Comparison of ENCODE assay signal across 8 cellular contexts in genomic region chr15:100879461-100880138, GRCh38. TPM values are rescaled to one million over a fixed set of nuclear protein-coding genes. Genes with fewer than 3 reads are reported as not detected.
DNase-seq lines count a peak whose midpoint lies in the region; ATAC-seq and TF ChIP-seq lines count a peak whose summit lies in the region.

TSS of gene ALDH1A3 (plus strand) at chr15:100879831. CDS start at chr15:100879908, 77 bp downstream.

- H3K27me3 ChIP-seq in A673 (replicated peaks; ENCODE audit: insufficient read depth, low read depth, low read length, poor library complexity) = peaks cover 47% of the 10 kb centered on the region
- peaks cover 0 to 77% of the 10 kb centered on the region in 2 experiments for H3K27me3 ChIP-seq in mesenchymal stem cell (ENCODE audit: control insufficient read depth in 1 of 2, insufficient read depth in 1 of 2, low read length in 2 of 2)
- peaks cover 0 to 24% (median 12%) of the 10 kb centered on the region in 4 donors for H3K27me3 ChIP-seq in upper lobe of left lung

- no peak within 1 kb of the TSS for H2AK5ac ChIP-seq in mesenchymal stem cell (ENCODE audit: low read length, severe bottlenecking)

- peak within 1 kb of the TSS; percentile 39 for H4K8ac ChIP-seq in mesenchymal stem cell (ENCODE audit: low read length)

- peak within 1 kb of the TSS; percentile 74 for H3K9ac ChIP-seq in mesenchymal stem cell (ENCODE audit: low read length)

- H3K9me3 ChIP-seq in A673 (ENCODE audit: low read depth, low read length, poor library complexity, severe bottlenecking) (no peaks in the 10 kb centered on the region), mesenchymal stem cell (ENCODE audit: control insufficient read depth, low read length) (no peaks in the 10 kb centered on the region), upper lobe of left lung (no peaks in the 10 kb centered on the region)

- peak within 1 kb of the TSS in 1 of 2 experiments; percentile 39 for H2BK12ac ChIP-seq in mesenchymal stem cell (ENCODE audit: low read length in 2 of 2)

- peak within 1 kb of the TSS in 1 of 2 experiments; percentile 40 for H3K18ac ChIP-seq in mesenchymal stem cell (ENCODE audit: low read depth in 1 of 2, low read length in 2 of 2)

- CTCF ChIA-PET in A673 (lab: Charles Lee) = interaction anchor here (0.7 kb wide), 1 partner anchor 24 kb away, joined by 4 read pairs; no protein-coding TSS in a partner anchor

- H3K4me1 Mint-ChIP-seq in dendritic cell treated with granulocyte-macrophage colony-stimulating factor and Interleukin-4, amounts not matched to agents 40 ng/mL and 50 ng/mL, for 4 days (ENCODE audit: low read depth) = peaks cover 7% of the 10 kb centered on the region

- H3K4me1 ChIP-seq in A673 (ENCODE audit: insufficient read depth, low read length, poor library complexity, severe bottlenecking) (no peaks in the 10 kb centered on the region), mesenchymal stem cell (ENCODE audit: control insufficient read depth, insufficient read depth, low read depth, low read length) (peaks cover 19% of the 10 kb centered on the region), upper lobe of left lung (peaks cover 13 to 23% (median 16%) of the 10 kb centered on the region in 4 donors)

- POLR2A ChIA-PET in A673 (lab: Charles Lee; ENCODE audit: low non-redundant PET) = no interaction called here

- peak within 1 kb of the TSS; percentile 39 for H2AFZ ChIP-seq in mesenchymal stem cell (ENCODE audit: low read depth, low read length)

- H3K14ac ChIP-seq in mesenchymal stem cell (ENCODE audit: low read length in 2 of 2) = peak within 1 kb of the TSS in 1 of 2 experiments; percentile 41

- peak within 1 kb of the TSS in 1 of 2 experiments; percentile 49 for H3K4ac ChIP-seq in mesenchymal stem cell (ENCODE audit: low read depth in 1 of 2, low read length in 2 of 2)

- H3K36me3 ChIP-seq in A673 (ENCODE audit: insufficient read depth, low read length, poor library complexity, severe bottlenecking) (no peaks in the 10 kb centered on the region), mesenchymal stem cell (ENCODE audit: control insufficient read depth in 1 of 2, insufficient read depth in 2 of 2, low read depth in 1 of 2, low read length in 2 of 2) (no peaks in the 10 kb centered on the region), upper lobe of left lung (no peaks in the 10 kb centered on the region)

- BruUV-seq in A673 (replicated peaks; lab: Mats Ljungman, UMichigan) = no TSS peak

- TF ChIP-seq CTCF in A673 (conservative IDR thresholded peaks at IDR 0.05; ENCODE audit: low read depth, low read length) (no peak), upper lobe of left lung (IDR thresholded peaks at IDR 0.05) (no peak)

- H3K36me3 Mint-ChIP-seq in dendritic cell treated with granulocyte-macrophage colony-stimulating factor and Interleukin-4, amounts not matched to agents 40 ng/mL and 50 ng/mL, for 4 days (ENCODE audit: low read depth) = no peaks in the 10 kb centered on the region

- H3K27ac Mint-ChIP-seq in dendritic cell treated with granulocyte-macrophage colony-stimulating factor and Interleukin-4, amounts not matched to agents 40 ng/mL and 50 ng/mL, for 4 days = no peak within 1 kb of the TSS

- no peaks in the 10 kb centered on the region for H3K9me3 Mint-ChIP-seq in dendritic cell treated with granulocyte-macrophage colony-stimulating factor and Interleukin-4, amounts not matched to agents 40 ng/mL and 50 ng/mL, for 4 days

- H3K79me1 ChIP-seq in mesenchymal stem cell (replicated peaks; ENCODE audit: low read length, poor library complexity, severe bottlenecking) = no peaks in the 10 kb centered on the region

- intact Hi-C loops in A673 (cut with micrococcal nuclease; ENCODE audit: unreplicated experiment) = no loop called here
- intact Hi-C loops in dendritic cell treated with granulocyte-macrophage colony-stimulating factor and Interleukin-4, amounts not matched to agents 40 ng/mL and 50 ng/mL, for 4 days (cut with micrococcal nuclease) = no loop called here

- peak; percentile 36 for ATAC-seq in GM18909 (IDR thresholded peaks at IDR 0.05; ENCODE audit: poor library complexity, unreplicated experiment)
- ATAC-seq in upper lobe of left lung (ENCODE audit: low FRiP score in 2 of 2) = peak; percentile 55 to 92
- ATAC-seq in GM18861 (IDR thresholded peaks at IDR 0.05; ENCODE audit: unreplicated experiment) = no peak

- peak within 1 kb of the TSS; percentile 15 for H2BK15ac ChIP-seq in mesenchymal stem cell (ENCODE audit: low read depth, poor library complexity, severe bottlenecking)

- WGBS in mesenchymal stem cell = 1% methylated on average over 47 of the region's 94 CpGs
- 0 to 5% methylated on average over 2 to 11 of the region's 94 CpGs for WGBS in upper lobe of left lung, 2 donors

- H3K4me3 Mint-ChIP-seq in dendritic cell treated with granulocyte-macrophage colony-stimulating factor and Interleukin-4, amounts not matched to agents 40 ng/mL and 50 ng/mL, for 4 days = peak within 1 kb of the TSS; percentile 11

- H2BK120ac ChIP-seq in mesenchymal stem cell (ENCODE audit: low read depth, low read length) = no peak within 1 kb of the TSS

- H3K4me2 ChIP-seq in mesenchymal stem cell (ENCODE audit: low read length, poor library complexity, severe bottlenecking) = peak within 1 kb of the TSS; percentile 95

- DNase-seq in A673 (ENCODE audit: low spot score) (no peak), RPMI7951 (ENCODE audit: low read depth) (peak; percentile 85), mesenchymal stem cell (peak; percentile 48), upper lobe of left lung (peak in 1 of 2 donors; percentile 90), cerebellar nuclear complex (lab: John Stamatoyannopoulos, UW) (no peak)

- H3K27ac ChIP-seq in A673 (ENCODE audit: low read depth, low read length, poor library complexity, severe bottlenecking) (no peak within 1 kb of the TSS), mesenchymal stem cell (ENCODE audit: low read length, poor library complexity, severe bottlenecking) (no peak within 1 kb of the TSS), upper lobe of left lung (no peak within 1 kb of the TSS)

- H2BK5ac ChIP-seq in mesenchymal stem cell (ENCODE audit: low read depth, low read length, poor library complexity, severe bottlenecking) = no peak within 1 kb of the TSS

- peaks cover 88% of the 10 kb centered on the region for H3K27me3 Mint-ChIP-seq in dendritic cell treated with granulocyte-macrophage colony-stimulating factor and Interleukin-4, amounts not matched to agents 40 ng/mL and 50 ng/mL, for 4 days

- H3K23ac ChIP-seq in mesenchymal stem cell (ENCODE audit: low read length in 2 of 2) = no peak within 1 kb of the TSS

- TF ChIP-seq POLR2A in upper lobe of left lung (IDR thresholded peaks at IDR 0.05) = peak in 1 of 4 donors; percentile 12

- no peak for TF ChIP-seq EP300 in upper lobe of left lung (IDR thresholded peaks at IDR 0.05)

- H3K4me3 ChIP-seq in A673 (ENCODE audit: low read depth, low read length, poor library complexity, severe bottlenecking) = peak within 1 kb of the TSS; percentile 38
- peak within 1 kb of the TSS; percentile 50 to 84 for H3K4me3 ChIP-seq in mesenchymal stem cell (ENCODE audit: insufficient read depth in 1 of 2, low read depth in 1 of 2, low read length in 2 of 2)
- H3K4me3 ChIP-seq in upper lobe of left lung = peak within 1 kb of the TSS; percentile 16 to 56 (median 49)

- peak within 1 kb of the TSS; percentile 29 for H4K91ac ChIP-seq in mesenchymal stem cell (ENCODE audit: low read length)

RNA-seq across cellular contexts. Expression of gene ALDH1A3, which starts in this region (rescaled TPM):
- 0.19 and 0.50 TPM in 2 replicates for total RNA-seq in A673 (2021)
- total RNA-seq in RPMI7951 (2014; rRNA removed; shearing (Covaris generic)) = 158 and 217 TPM in 2 replicates
- 14.8 TPM for polyA plus RNA-seq in mesenchymal stem cell (2013, experiment 1 of 2)
- polyA plus RNA-seq in mesenchymal stem cell (2013, experiment 2 of 2) = 15.4 TPM
- 10 to 100 TPM in 5 of 6 donors, 1 to 10 TPM in 1; 3.6 to 41.5 (median 14.1) TPM for total RNA-seq in upper lobe of left lung

Comparison
In these comparisons a context has a peak if more than half of its experiments do, and no peak if none do; other contexts are left out.
1. DNase-seq: peak in RPMI7951 (single experiment) and mesenchymal stem cell (single experiment); none in A673 (single experiment) and cerebellar nuclear complex (0 of 2).
2. Peak in every context shown above with its lines, with median percentiles within 50 percentile points of each other: H3K4me3 ChIP-seq.